ENCODE assay signal across 22 cellular contexts in genomic region chr3:98712726-98713125, GRCh38. TPM values are rescaled to one million over a fixed set of nuclear protein-coding genes. Genes with fewer than 3 reads are reported as not detected.
A peak's percentile ranks its signal among the peaks of the same experiment; 100 is the strongest.
DNase-seq lines count a peak whose midpoint lies in the region; ATAC-seq, FAIRE-seq and TF ChIP-seq lines count a peak whose summit lies in the region.
"Had no signal": no experiment of that assay in that cellular context is flagged by ENCODE, and none has a peak within 500 bp of the region (broad histone marks: within the 10 kb centered on the region; RNA-seq: fewer than 3 reads in every experiment).

No MANE protein-coding gene starts in this region.

- H3K27ac ChIP-seq in K562 (ENCODE audit: extremely low read depth, low read depth, low read length) (no peak overlapping the region), upper lobe of right lung (no peak overlapping the region)
- H3K27ac ChIP-seq: 22Rv1; A549; BLaER1 treated with 17β-estradiol and CSF1 and Interleukin-3, amounts not matched to agents 10 nM and 100 nM; C4-2B had no signal

- in situ Hi-C loops in K562 (cut with MboI): no loop called here

- no peak for TF ChIP-seq POLR2A in K562 (conservative IDR thresholded peaks at IDR 0.05)

- no peak for TF ChIP-seq RAD21 in K562 (CRISPR knock-in tag; conservative IDR thresholded peaks at IDR 0.05 in 1 of 2, IDR thresholded peaks at IDR 0.05 in 1 of 2)

- H3K27me3 ChIP-seq in K562 (ENCODE audit: control insufficient read depth in 2 of 2, insufficient read depth in 2 of 2, low read length in 2 of 2) (no peaks in the 10 kb centered on the region), upper lobe of right lung (no peaks in the 10 kb centered on the region)
- H3K27me3 ChIP-seq: BLaER1 treated with 17β-estradiol and CSF1 and Interleukin-3, amounts not matched to agents 10 nM and 100 nM had no signal

- DNase-seq in K562 (ENCODE audit: extremely low read depth in 1 of 4, low spot score in 3 of 4): no peak
- DNase-seq in neural crest cell (ENCODE audit: low read depth, low spot score): no peak
- DNase-seq in superior temporal gyrus (ENCODE audit: extremely low spot score): peak; percentile 1
- no peak for DNase-seq in SW 1271 (lab: John Stamatoyannopoulos, UW)
- no peak for DNase-seq in upper lobe of right lung
- DNase-seq: AML-193; Caco-2; Calu3; CD4-positive, alpha-beta T cell; CD8-positive, alpha-beta T cell; DMS79 treated with DMSO at 0.1 percent for 48 hours; GF-D8 had no signal

- H3K9me3 ChIP-seq in K562 (replicated peaks; ENCODE audit: control insufficient read depth, insufficient read depth, low read depth, low read length): no peaks in the 10 kb centered on the region
- no peaks in the 10 kb centered on the region for H3K9me3 ChIP-seq in upper lobe of right lung
- H3K9me3 ChIP-seq: A549; BLaER1 treated with 17β-estradiol and CSF1 and Interleukin-3, amounts not matched to agents 10 nM and 100 nM; Caco-2 had no signal

- TF ChIP-seq CTCF in K562 (IDR thresholded peaks at IDR 0.05 in 2 of 3, conservative IDR thresholded peaks at IDR 0.05 in 1 of 3; ENCODE audit: insufficient read depth in 2 of 3, low read depth in 1 of 3, low read length in 3 of 3) (no peak), neural crest cell (conservative IDR thresholded peaks at IDR 0.05) (no peak), upper lobe of right lung (IDR thresholded peaks at IDR 0.05) (no peak)

- POLR2A ChIA-PET in K562 (lab: Yijun Ruan, JAX): no interaction called here

- no TSS peak for BruUV-seq in K562 (replicated peaks; lab: Mats Ljungman, UMichigan)

- H3K4me3 Mint-ChIP-seq in neural crest cell: no peak overlapping the region
- H3K4me3 Mint-ChIP-seq: B cell; CD4-positive, alpha-beta T cell; CD8-positive, alpha-beta T cell had no signal

- H3K27me3 Mint-ChIP-seq in neural crest cell (ENCODE audit: low read depth): no peaks in the 10 kb centered on the region

- no peaks in the 10 kb centered on the region for H4K20me1 ChIP-seq in K562 (replicated peaks; ENCODE audit: control insufficient read depth, insufficient read depth, low read length)
- H4K20me1 ChIP-seq: BLaER1 treated with 17β-estradiol and CSF1 and Interleukin-3, amounts not matched to agents 10 nM and 100 nM had no signal

- no peak overlapping the region for H3K4me2 ChIP-seq in K562 (ENCODE audit: insufficient read depth, low read length)
- H3K4me2 ChIP-seq: A549; BLaER1 treated with 17β-estradiol and CSF1 and Interleukin-3, amounts not matched to agents 10 nM and 100 nM had no signal

- H3K36me3 Mint-ChIP-seq in neural crest cell (ENCODE audit: low read depth): peaks cover 4% of the 10 kb centered on the region
- H3K36me3 Mint-ChIP-seq: CD8-positive, alpha-beta T cell had no signal

- H3K27ac Mint-ChIP-seq in neural crest cell (ENCODE audit: unreplicated experiment): peak overlapping the region; percentile 89
- H3K27ac Mint-ChIP-seq: B cell; CD4-positive, alpha-beta T cell; CD8-positive, alpha-beta T cell had no signal

- H3K9me3 Mint-ChIP-seq in neural crest cell: peaks cover 9% of the 10 kb centered on the region
- H3K9me3 Mint-ChIP-seq: CD4-positive, alpha-beta T cell; CD8-positive, alpha-beta T cell had no signal

- H3K4me1 Mint-ChIP-seq in neural crest cell: peaks cover 24% of the 10 kb centered on the region

- no peak for TF ChIP-seq EP300 in K562 (IDR thresholded peaks at IDR 0.05; ENCODE audit: low read length)

- H3K79me2 ChIP-seq in K562 (ENCODE audit: control insufficient read depth, insufficient read depth, low read length): no peaks in the 10 kb centered on the region

- H3K9me1 ChIP-seq in K562 (ENCODE audit: control insufficient read depth, insufficient read depth, low read length): no peaks in the 10 kb centered on the region

- H2AFZ ChIP-seq in K562 (ENCODE audit: low read depth, low read length): no peak overlapping the region

- H3K36me3 ChIP-seq in K562 (ENCODE audit: control insufficient read depth, insufficient read depth, low read length) (no peaks in the 10 kb centered on the region), upper lobe of right lung (no peaks in the 10 kb centered on the region)
- H3K36me3 ChIP-seq: BLaER1 treated with 17β-estradiol and CSF1 and Interleukin-3, amounts not matched to agents 10 nM and 100 nM had no signal

- H3K4me1 ChIP-seq in K562 (replicated peaks in 1 of 2; ENCODE audit: control insufficient read depth in 2 of 2, insufficient read depth in 2 of 2, low read length in 2 of 2) (no peaks in the 10 kb centered on the region), upper lobe of right lung (no peaks in the 10 kb centered on the region)
- H3K4me1 ChIP-seq: A549 had no signal

- intact Hi-C loops in K562 (cut with micrococcal nuclease): no loop called here
- intact Hi-C loops in upper lobe of right lung (cut with DNase I): no loop called here

- no peak overlapping the region for H3K4me3 ChIP-seq in K562
- H3K4me3 ChIP-seq in upper lobe of right lung: no peak overlapping the region
- H3K4me3 ChIP-seq: A549; BLaER1 treated with 17β-estradiol and CSF1 and Interleukin-3, amounts not matched to agents 10 nM and 100 nM had no signal

- H3K9ac ChIP-seq in K562 (ENCODE audit: insufficient read depth in 1 of 2, low read depth in 2 of 2, low read length in 2 of 2): no peak overlapping the region
- H3K9ac ChIP-seq: BLaER1 treated with 17β-estradiol and CSF1 and Interleukin-3, amounts not matched to agents 10 nM and 100 nM had no signal

- ATAC-seq in K562: no peak
- ATAC-seq in upper lobe of right lung: no peak
- ATAC-seq: A549; CD8-positive, alpha-beta T cell had no signal

- no peak for FAIRE-seq in K562 (lab: Jason Lieb, UNC)
- FAIRE-seq: A549, D721Med, G401.6, GM12891, GM19239 had no signal

- WGBS in K562 (ENCODE audit: insufficient coverage, low coverage, missing lambda C conversion rate): 10% methylated on average over 6 of the region's 6 CpGs

- CTCF ChIA-PET in K562 (lab: Yijun Ruan, JAX; ENCODE audit: low intra/inter-chr PET ratio): no interaction called here

TF ChIP-seq in K562, 482 proteins besides CTCF, POLR2A, EP300 and RAD21:
- TF ChIP-seq NR1H2 (CRISPR knock-in tag; IDR thresholded peaks at IDR 0.05) (no peak), EP400 (IDR thresholded peaks at IDR 0.05) (no peak), PKNOX1 (IDR thresholded peaks at IDR 0.05) (no peak), ZNF316 (IDR thresholded peaks at IDR 0.05) (0 out of 2 replicates have a peak, but pooled peaks have one; percentile 17), ERF (CRISPR knock-in tag; IDR thresholded peaks at IDR 0.05) (no peak)

RNA-seq across cellular contexts. Expression of gene ST3GAL6, which starts 50.4 kb away (rescaled TPM):
- not detected in 2 replicates for total RNA-seq in K562 (2011; cell fraction: chromatin; rRNA removed; ENCODE audit: low replicate concordance)
- not detected in 2 replicates for total RNA-seq in K562 (2011; cell fraction: nucleolus; rRNA removed)
- total RNA-seq in K562 (2011; cell fraction: nucleoplasm; rRNA removed): not detected in 2 replicates
- total RNA-seq in K562 (2014; rRNA removed) (not detected in 2 replicates), K562 (2014; rRNA removed; fragmentation: Illumina TruSeq; extraction: Trizol) (not detected in 2 replicates), K562 (2015; rRNA removed; fragmentation: Illumina TruSeq; extraction: Trizol) (not detected in 2 replicates), K562 (2021) (not detected in 2 replicates), neural crest cell (16.0 and 17.9 TPM in 2 replicates), upper lobe of right lung (29.4 TPM)
- polyA plus RNA-seq in K562 (2011; rRNA removed) (not detected in 2 replicates), K562 (2014; fragmentation: Illumina TruSeq; extraction: Trizol) (not detected in 2 replicates), K562 (2014; fragmentation: Nextera tagmentation; extraction: Ambion mirVana) (under 1 TPM in 1 of 2 experiments, not detected in 1; 0.14 TPM), K562 (2014; rRNA removed) (not detected in 2 replicates)
- polyA plus RNA-seq in K562 (2011; cell fraction: cytosol; rRNA removed): not detected in 2 replicates
- polyA plus RNA-seq in K562 (2011; cell fraction: nucleus; rRNA removed): not detected in 2 replicates
- 0.03 and 0.08 TPM in 2 replicates for polyA plus RNA-seq in K562 (2012)
- not detected in 2 replicates for polyA minus RNA-seq in K562 (2011; rRNA and poly(A)+ RNA removed)
- not detected in 2 replicates for polyA minus RNA-seq in K562 (2011; cell fraction: cytosol; rRNA and poly(A)+ RNA removed)
- polyA minus RNA-seq in K562 (2011; cell fraction: nucleus; rRNA and poly(A)+ RNA removed): not detected in 2 replicates
- total RNA-seq: B cell; CD8-positive, alpha-beta T cell had no signal
- polyA plus RNA-seq: BJ had no signal

Comparison
In these comparisons a context has a peak if more than half of its experiments do, and no peak if none do; other contexts are left out.
1. RNA of gene ST3GAL6, which starts 50.4 kb away (total RNA-seq): 29.4 TPM in upper lobe of right lung (single experiment) and 16.0 to 17.9 TPM in neural crest cell; not detected in K562; every median in the first group is over 10 times any median in the second.